ENCODE assay signal across 9 cellular contexts in genomic region chr3:16081661-16082060, GRCh38.
"Had no signal": no experiment of that assay in that cellular context is flagged by ENCODE, and none has a peak within 500 bp of the region (broad histone marks: within the 10 kb centered on the region; RNA-seq: fewer than 3 reads in every experiment).

No MANE protein-coding gene starts in this region.

- H2AFZ ChIP-seq: GM23338 had no signal

- ATAC-seq: GM23338 had no signal

- FAIRE-seq: H1, H54 had no signal

- H3K4me3 ChIP-seq: GM23338 had no signal

- H3K4me2 ChIP-seq: GM23338, KMS-11 had no signal

- DNase-seq: H9, HCEC 1CT, IMR-90, KBM-7 had no signal

- H3K9ac ChIP-seq: KMS-11 had no signal

- H3K27ac ChIP-seq: HL-60, KMS-11 had no signal
